15 cellular contexts compared by ENCODE assay signal in genomic region chr17:1116602-1117001, GRCh38.
DNase-seq lines count a peak whose midpoint lies in the region; ATAC-seq and TF ChIP-seq lines count a peak whose summit lies in the region.
"Had no signal": no experiment of that assay in that cellular context is flagged by ENCODE, and none has a peak within 500 bp of the region (broad histone marks: within the 10 kb centered on the region; RNA-seq: fewer than 3 reads in every experiment).

No MANE protein-coding gene starts in this region.

- H3K27me3 ChIP-seq in gastroesophageal sphincter: no peaks in the 10 kb centered on the region
- H3K27me3 ChIP-seq in upper lobe of right lung: no peaks in the 10 kb centered on the region

- H3K4me3 ChIP-seq in gastroesophageal sphincter (no peak overlapping the region), upper lobe of right lung (no peak overlapping the region)
- H3K4me3 ChIP-seq: HAP-1 had no signal

- H3K9me3 ChIP-seq in gastroesophageal sphincter (no peaks in the 10 kb centered on the region), upper lobe of right lung (no peaks in the 10 kb centered on the region)
- H3K9me3 ChIP-seq: HAP-1 had no signal

- CTCF ChIA-PET in activated CD4-positive, alpha-beta T cell treated with anti-CD3 and anti-CD28 coated beads for 36 hours (lab: Charles Lee): interaction anchor here (2.2 kb wide), 1 partner anchor 70 kb away, joined by 7 read pairs; no protein-coding TSS in a partner anchor
- CTCF ChIA-PET in RWPE1 (lab: Yijun Ruan, JAX): no interaction called here

- H3K4me3 Mint-ChIP-seq in activated CD4-positive, alpha-beta T cell treated with anti-CD3 and anti-CD28 coated beads for 36 hours: no peak overlapping the region

- peaks cover 20% of the 10 kb centered on the region for H3K4me1 Mint-ChIP-seq in activated CD4-positive, alpha-beta T cell treated with anti-CD3 and anti-CD28 coated beads for 36 hours

- POLR2A ChIA-PET in activated CD4-positive, alpha-beta T cell treated with anti-CD3 and anti-CD28 coated beads for 36 hours (lab: Charles Lee): no interaction called here
- POLR2A ChIA-PET in RWPE1 (lab: Yijun Ruan, JAX; ENCODE audit: low non-redundant PET): no interaction called here

- peak overlapping the region; percentile 82; the same call in 1 of the 2 replicates for H3K27ac ChIP-seq in 22Rv1
- peak overlapping the region; percentile 91 for H3K27ac ChIP-seq in RWPE1
- peak overlapping the region in 3 of 4 donors; percentile 37 to 76 (median 71) for H3K27ac ChIP-seq in gastroesophageal sphincter
- no peak overlapping the region for H3K27ac ChIP-seq in upper lobe of right lung

- no peak for TF ChIP-seq POLR2A in gastroesophageal sphincter (IDR thresholded peaks at IDR 0.05)

- intact Hi-C loops in activated CD4-positive, alpha-beta T cell treated with anti-CD3 and anti-CD28 coated beads for 36 hours (cut with DNase I, micrococcal nuclease): no loop called here
- intact Hi-C loops in upper lobe of right lung (cut with DNase I): no loop called here

- 77% methylated on average over 7 of the region's 12 CpGs; no CpG with 5 or more reads in 1 of the 2 donors for WGBS in gastroesophageal sphincter (ENCODE audit: low coverage in 1 of 2), 2 donors

- no peak for DNase-seq in activated CD4-positive, alpha-beta T cell treated with anti-CD3 and anti-CD28 coated beads for 36 hours
- no peak for DNase-seq in activated CD4-positive, alpha-beta T cell treated with anti-CD3 and anti-CD28 coated beads for 1 hour
- no peak for DNase-seq in RWPE1 (ENCODE audit: low spot score)
- DNase-seq in upper lobe of right lung: no peak
- DNase-seq in occipital lobe (lab: John Stamatoyannopoulos, UW): no peak
- DNase-seq in NCI-H187 (lab: John Stamatoyannopoulos, UW): no peak
- DNase-seq: DMS53, Kasumi-1, NCI-H1417, NCI-H2029, NCI-H2171 treated with DMSO at 0.1 percent for 48 hours, NCI-H510A had no signal

- TF ChIP-seq EP300 in gastroesophageal sphincter (IDR thresholded peaks at IDR 0.05): no peak

- peaks cover 2 to 39% (median 12%) of the 10 kb centered on the region in 3 donors for H3K4me1 ChIP-seq in gastroesophageal sphincter
- peaks cover 27% of the 10 kb centered on the region for H3K4me1 ChIP-seq in upper lobe of right lung

- no peak for ATAC-seq in activated CD4-positive, alpha-beta T cell treated with anti-CD3 and anti-CD28 coated beads for 36 hours
- ATAC-seq in gastroesophageal sphincter (no peak), upper lobe of right lung (no peak)

- H3K27ac Mint-ChIP-seq in activated CD4-positive, alpha-beta T cell treated with anti-CD3 and anti-CD28 coated beads for 36 hours: peak overlapping the region; percentile 51

- H3K36me3 Mint-ChIP-seq in activated CD4-positive, alpha-beta T cell treated with anti-CD3 and anti-CD28 coated beads for 36 hours (ENCODE audit: low read depth): no peaks in the 10 kb centered on the region

- TF ChIP-seq CTCF in 22Rv1 (IDR thresholded peaks at IDR 0.05): no peak
- no peak for TF ChIP-seq CTCF in RWPE1 (conservative IDR thresholded peaks at IDR 0.05; ENCODE audit: low read depth)
- TF ChIP-seq CTCF in gastroesophageal sphincter (IDR thresholded peaks at IDR 0.05): no peak
- no peak for TF ChIP-seq CTCF in upper lobe of right lung (IDR thresholded peaks at IDR 0.05)

- no peaks in the 10 kb centered on the region for H3K36me3 ChIP-seq in gastroesophageal sphincter
- H3K36me3 ChIP-seq in upper lobe of right lung: no peaks in the 10 kb centered on the region
- H3K36me3 ChIP-seq: HAP-1 had no signal

- no peaks in the 10 kb centered on the region for H3K9me3 Mint-ChIP-seq in activated CD4-positive, alpha-beta T cell treated with anti-CD3 and anti-CD28 coated beads for 36 hours (ENCODE audit: low read depth)

- H3K27me3 Mint-ChIP-seq in activated CD4-positive, alpha-beta T cell treated with anti-CD3 and anti-CD28 coated beads for 36 hours: no peaks in the 10 kb centered on the region
